Comparison of ENCODE assay signal across 9 cellular contexts in the genomic region with DNA sequence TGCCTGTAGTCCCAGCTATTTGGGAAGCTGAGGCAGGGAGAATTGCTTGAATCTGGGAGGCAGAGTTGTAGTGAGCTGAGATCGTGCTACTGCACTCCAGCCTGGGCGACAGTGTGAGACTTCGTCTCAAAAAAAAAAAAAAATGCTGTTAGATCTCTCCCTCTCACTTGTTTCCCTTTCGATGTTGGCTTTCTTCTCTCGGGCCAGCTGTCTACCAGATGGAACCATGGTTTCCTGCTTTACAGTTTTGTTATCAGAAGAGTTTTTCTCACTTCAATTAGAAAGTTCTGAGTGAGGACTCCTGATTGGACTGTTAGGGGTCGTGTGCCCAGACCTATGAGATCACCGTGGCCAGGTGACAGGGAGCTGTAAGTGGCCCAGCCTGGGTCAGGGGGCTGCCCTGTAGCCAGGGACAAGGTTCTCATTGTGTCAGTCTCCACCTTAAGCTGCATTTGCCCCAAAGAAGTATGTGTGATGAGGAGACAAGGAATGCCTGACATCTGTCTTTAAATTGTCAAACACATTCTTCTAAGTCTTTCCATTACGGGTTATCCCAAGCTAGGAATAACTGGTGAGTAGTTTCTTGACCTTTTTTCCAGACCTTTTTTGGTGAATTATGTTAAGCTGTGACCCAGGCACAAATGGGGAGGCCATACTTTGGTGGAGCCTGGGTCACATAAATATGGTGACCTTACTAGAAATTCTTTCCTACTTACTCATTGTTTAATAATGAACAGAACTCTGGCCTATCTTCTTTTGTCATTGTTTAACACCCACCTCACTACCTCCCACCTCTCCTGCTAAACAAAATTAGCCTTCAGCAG. TPM values are rescaled to one million over a fixed set of nuclear protein-coding genes. Genes with fewer than 3 reads are reported as not detected.
DNase-seq lines count a peak whose midpoint lies in the region; ATAC-seq and TF ChIP-seq lines count a peak whose summit lies in the region.
"Had no signal": no experiment of that assay in that cellular context is flagged by ENCODE, and none has a peak within 500 bp of the region (broad histone marks: within the 10 kb centered on the region; RNA-seq: fewer than 3 reads in every experiment).

No MANE protein-coding gene starts in this region.

- CTCF ChIA-PET in activated CD8-positive, alpha-beta memory T cell treated with anti-CD3 and anti-CD28 coated beads, Interleukin-2, amount 10 ng/mL, durations not matched to agents 7 days and 5 days (lab: Charles Lee) = interaction anchor here (0.8 to 3.0 kb wide), 6 partner anchors 12 to 94 kb away, joined by 3 to 13 read pairs (median 4); a partner anchor contains a TSS

- H3K9me3 Mint-ChIP-seq in activated CD8-positive, alpha-beta memory T cell treated with anti-CD3 and anti-CD28 coated beads, Interleukin-2, amount 10 ng/mL, durations not matched to agents 7 days and 5 days (ENCODE audit: low read depth) = no peaks in the 10 kb centered on the region

- 57 to 68% (median 64%) methylated on average over 8 of the region's 8 CpGs for WGBS in stomach, 5 donors
- WGBS in gastroesophageal sphincter (ENCODE audit: low coverage in 1 of 2), 2 donors = 42 to 53% methylated on average over 5 to 7 of the region's 8 CpGs

- peak overlapping the region; percentile 1 for H3K4me3 Mint-ChIP-seq in activated CD8-positive, alpha-beta memory T cell treated with anti-CD3 and anti-CD28 coated beads, Interleukin-2, amount 10 ng/mL, durations not matched to agents 7 days and 5 days

- H3K27ac ChIP-seq in stomach = peak overlapping the region in 1 of 5 donors; percentile 27
- no peak overlapping the region for H3K27ac ChIP-seq in Karpas-422 (ENCODE audit: low read length)
- peak overlapping the region in 1 of 4 donors; percentile 42 for H3K27ac ChIP-seq in gastroesophageal sphincter
- H3K27ac ChIP-seq: C4-2B had no signal

- peaks cover 5% of the 10 kb centered on the region for H3K36me3 Mint-ChIP-seq in activated CD8-positive, alpha-beta memory T cell treated with anti-CD3 and anti-CD28 coated beads, Interleukin-2, amount 10 ng/mL, durations not matched to agents 7 days and 5 days

- H3K9ac ChIP-seq in Karpas-422 (ENCODE audit: low read length) = no peak overlapping the region

- TF ChIP-seq EP300 in stomach (IDR thresholded peaks at IDR 0.05) (no peak), gastroesophageal sphincter (IDR thresholded peaks at IDR 0.05) (no peak)

- peak; percentile 66 for DNase-seq in activated CD8-positive, alpha-beta memory T cell treated with anti-CD3 and anti-CD28 coated beads for 24 hours
- no peak for DNase-seq in activated CD8-positive, alpha-beta memory T cell treated with anti-CD3 and anti-CD28 coated beads, Interleukin-2, amount 50 U/mL, for 48 hours
- peak; percentile 75 for DNase-seq in activated CD8-positive, alpha-beta memory T cell treated with anti-CD3 and anti-CD28 coated beads, Interleukin-2, amount 10 ng/mL, durations not matched to agents 7 days and 5 days
- DNase-seq in iris pigment epithelial cell (ENCODE audit: low read depth) (peak; percentile 36), stomach (no peak), Karpas-422 (no peak)

- H3K27me3 Mint-ChIP-seq in activated CD8-positive, alpha-beta memory T cell treated with anti-CD3 and anti-CD28 coated beads, Interleukin-2, amount 10 ng/mL, durations not matched to agents 7 days and 5 days = no peaks in the 10 kb centered on the region

- intact Hi-C loops in stomach (cut with DNase I; ENCODE audit: low total_unique reads) = no loop called here

- peaks cover 60% of the 10 kb centered on the region for H3K79me2 ChIP-seq in Karpas-422 (ENCODE audit: low read length)

- H3K9me3 ChIP-seq in stomach (no peaks in the 10 kb centered on the region), Karpas-422 (ENCODE audit: low read length) (no peaks in the 10 kb centered on the region), gastroesophageal sphincter (no peaks in the 10 kb centered on the region)

- H4K20me1 ChIP-seq in Karpas-422 (ENCODE audit: insufficient read depth, low read depth, low read length) = no peaks in the 10 kb centered on the region

- H3K4me1 ChIP-seq in stomach (peaks cover 0 to 13% (median 5%) of the 10 kb centered on the region in 4 donors), Karpas-422 (ENCODE audit: low read length) (no peaks in the 10 kb centered on the region), gastroesophageal sphincter (peaks cover 0 to 11% (median 0%) of the 10 kb centered on the region in 3 donors)

- ATAC-seq in HG03139 (IDR thresholded peaks at IDR 0.05; ENCODE audit: unreplicated experiment) (peak; percentile 75), gastroesophageal sphincter (no peak)
- ATAC-seq in activated CD8-positive, alpha-beta memory T cell treated with anti-CD3 and anti-CD28 coated beads, Interleukin-2, amount 10 ng/mL, durations not matched to agents 7 days and 5 days = peak; percentile 96

- peaks cover 36% of the 10 kb centered on the region for H3K4me1 Mint-ChIP-seq in activated CD8-positive, alpha-beta memory T cell treated with anti-CD3 and anti-CD28 coated beads, Interleukin-2, amount 10 ng/mL, durations not matched to agents 7 days and 5 days

- no peak for TF ChIP-seq CTCF in stomach (IDR thresholded peaks at IDR 0.05)
- TF ChIP-seq CTCF in gastroesophageal sphincter (IDR thresholded peaks at IDR 0.05) = no peak

- TF ChIP-seq POLR2A in stomach (IDR thresholded peaks at IDR 0.05) (no peak), gastroesophageal sphincter (IDR thresholded peaks at IDR 0.05) (no peak)

- H3K36me3 ChIP-seq in stomach (peaks cover 0 to 5% (median 0%) of the 10 kb centered on the region in 4 donors), Karpas-422 (ENCODE audit: insufficient read depth, low read length) (no peaks in the 10 kb centered on the region; the same call in 1 of the 2 replicates), gastroesophageal sphincter (no peaks in the 10 kb centered on the region)

- no peaks in the 10 kb centered on the region for H3K9me2 ChIP-seq in Karpas-422 (replicated peaks; ENCODE audit: insufficient read depth, low read length)

- H2AFZ ChIP-seq in Karpas-422 (ENCODE audit: low read length) = no peak overlapping the region

- no peak overlapping the region for H3K4me2 ChIP-seq in Karpas-422 (ENCODE audit: low read depth, low read length, poor library complexity, severe bottlenecking)

- H3K4me3 ChIP-seq in stomach (no peak overlapping the region), Karpas-422 (ENCODE audit: low read length) (no peak overlapping the region), gastroesophageal sphincter (no peak overlapping the region)

- peak overlapping the region; percentile 82 for H3K27ac Mint-ChIP-seq in activated CD8-positive, alpha-beta memory T cell treated with anti-CD3 and anti-CD28 coated beads, Interleukin-2, amount 10 ng/mL, durations not matched to agents 7 days and 5 days

- no peaks in the 10 kb centered on the region for H3K27me3 ChIP-seq in stomach
- H3K27me3 ChIP-seq in Karpas-422 (ENCODE audit: low read length) = no peaks in the 10 kb centered on the region
- no peaks in the 10 kb centered on the region for H3K27me3 ChIP-seq in gastroesophageal sphincter

RNA-seq across cellular contexts. Expression of a gene that starts 25.2 kb away (rescaled TPM):
- total RNA-seq in activated CD8-positive, alpha-beta memory T cell treated with anti-CD3 and anti-CD28 coated beads, Interleukin-2, amount 10 ng/mL, durations not matched to agents 7 days and 5 days = 10 to 100 TPM; 29.3 to 30.0 TPM
- total RNA-seq in stomach = 10 to 100 TPM in 2 of 5 donors, 1 to 10 TPM in 3; 2.3 to 18.2 (median 9.8) TPM
- polyA plus RNA-seq in stomach = 10 to 100 TPM; 25.9 to 49.0 (median 31.6) TPM
- 20.2 and 33.0 TPM in 2 replicates for total RNA-seq in Karpas-422 (2014; rRNA removed; shearing (Covaris generic); ENCODE audit: low replicate concordance)
- 10 to 100 TPM; 33.9 to 66.9 (median 44.1) TPM for total RNA-seq in gastroesophageal sphincter

RNA-seq across cellular contexts. Expression of a gene that starts 32.3 kb away (rescaled TPM):
- 1,000 to 10,000 TPM; 2,060 to 2,722 TPM for total RNA-seq in activated CD8-positive, alpha-beta memory T cell treated with anti-CD3 and anti-CD28 coated beads, Interleukin-2, amount 10 ng/mL, durations not matched to agents 7 days and 5 days
- 1,000 to 10,000 TPM in 4 of 5 donors, 100 to 1,000 TPM in 1; 994 to 3,031 (median 2,276) TPM for total RNA-seq in stomach
- 1,000 to 10,000 TPM; 2,383 to 4,395 (median 2,638) TPM for polyA plus RNA-seq in stomach
- 5,548 and 5,820 TPM in 2 replicates for total RNA-seq in Karpas-422 (2014; rRNA removed; shearing (Covaris generic); ENCODE audit: low replicate concordance)
- 1,000 to 10,000 TPM; 3,015 to 4,496 (median 4,021) TPM for total RNA-seq in gastroesophageal sphincter

RNA-seq across cellular contexts. Expression of a gene that starts 32.7 kb away (rescaled TPM):
- 10 to 100 TPM; 35.6 to 44.6 TPM for total RNA-seq in activated CD8-positive, alpha-beta memory T cell treated with anti-CD3 and anti-CD28 coated beads, Interleukin-2, amount 10 ng/mL, durations not matched to agents 7 days and 5 days
- 10 to 100 TPM in 2 of 5 donors, 1 to 10 TPM in 2, under 1 TPM in 1; 0.89 to 46.7 (median 9.9) TPM for total RNA-seq in stomach
- polyA plus RNA-seq in stomach = 1 to 10 TPM; 3.5 to 5.6 (median 4.2) TPM
- 7.4 and 20.8 TPM in 2 replicates for total RNA-seq in Karpas-422 (2014; rRNA removed; shearing (Covaris generic); ENCODE audit: low replicate concordance)
- 1 to 10 TPM; 2.0 to 6.0 (median 2.9) TPM for total RNA-seq in gastroesophageal sphincter

Comparison
In these comparisons a context has a peak if more than half of its experiments do, and no peak if none do; other contexts are left out.
1. DNase-seq: peak in activated CD8-positive, alpha-beta memory T cell treated with anti-CD3 and anti-CD28 coated beads for 24 hours (single experiment), activated CD8-positive, alpha-beta memory T cell treated with anti-CD3 and anti-CD28 coated beads, Interleukin-2, amount 10 ng/mL, durations not matched to agents 7 days and 5 days (single experiment) and iris pigment epithelial cell (single experiment); none in activated CD8-positive, alpha-beta memory T cell treated with anti-CD3 and anti-CD28 coated beads, Interleukin-2, amount 50 U/mL, for 48 hours (single experiment), stomach (single experiment) and Karpas-422 (single experiment).